2 cellular contexts compared by ENCODE assay signal in genomic region chr1:55631508-55631907, GRCh38.
TF ChIP-seq lines count a peak whose summit lies in the region.

No MANE protein-coding gene starts in this region.

TF ChIP-seq in SK-N-SH, 30 proteins besides CTCF, POLR2A, EP300 and RAD21 (continued from another document):
- TF ChIP-seq ELF1 (IDR thresholded peaks at IDR 0.05) (no peak), FOXM1 (IDR thresholded peaks at IDR 0.05; ENCODE audit: low read depth) (no peak), SMC3 (IDR thresholded peaks at IDR 0.05; ENCODE audit: low read depth, low read length) (no peak), CHD2 (IDR thresholded peaks at IDR 0.05; ENCODE audit: low read length, partially characterized antibody) (no peak), RCOR1 (IDR thresholded peaks at IDR 0.05; ENCODE audit: low read length) (no peak), FOSL2 (IDR thresholded peaks at IDR 0.05; ENCODE audit: borderline replicate concordance, low read depth) (0 out of 2 replicates have a peak, but pooled peaks have one; percentile 16), MEF2A (IDR thresholded peaks at IDR 0.05; ENCODE audit: borderline replicate concordance, low read depth) (no peak)

TF ChIP-seq in HepG2, 621 proteins besides CTCF, POLR2A, EP300 and RAD21 (continued from another document):
- no peak for TF ChIP-seq ZNF407 (CRISPR knock-in tag; IDR thresholded peaks at IDR 0.05; ENCODE audit: not compliant biosample characterization)
- no peak for TF ChIP-seq ZNF260 (CRISPR knock-in tag; IDR thresholded peaks at IDR 0.05; ENCODE audit: borderline replicate concordance, low read depth)
- no peak for TF ChIP-seq ZZZ3 (CRISPR knock-in tag; IDR thresholded peaks at IDR 0.05; ENCODE audit: borderline replicate concordance)
- no peak for TF ChIP-seq ATRX (CRISPR knock-in tag; IDR thresholded peaks at IDR 0.05; ENCODE audit: borderline replicate concordance)
TF ChIP-seq in HepG2: peak in this region for 0.
